ENCODE assay signal across 8 cellular contexts in genomic region chr6:41786451-41787218, GRCh38. TPM values are rescaled to one million over a fixed set of nuclear protein-coding genes. Genes with fewer than 3 reads are reported as not detected.
DNase-seq lines count a peak whose midpoint lies in the region; TF ChIP-seq lines count a peak whose summit lies in the region.

No MANE protein-coding gene starts in this region.

- H3K9me3 ChIP-seq in ovary (no peaks in the 10 kb centered on the region), thymus (ENCODE audit: control insufficient read depth) (no peaks in the 10 kb centered on the region)

- peak; percentile 13 for TF ChIP-seq POLR2A in ovary (IDR thresholded peaks at IDR 0.05)

- no peaks in the 10 kb centered on the region for H3K27me3 Mint-ChIP-seq in activated naive CD8-positive, alpha-beta T cell

- peaks cover 19% of the 10 kb centered on the region for H3K4me1 Mint-ChIP-seq in activated naive CD8-positive, alpha-beta T cell (ENCODE audit: low read depth)

- WGBS in ovary, 3 donors, result 0 to 2% (median 1%) methylated on average over 25 to 58 of the region's 58 CpGs
- under 1% methylated on average over 58 of the region's 58 CpGs for WGBS in thymus

- peak overlapping the region; percentile 94 for H3K27ac Mint-ChIP-seq in activated naive CD8-positive, alpha-beta T cell

- peak; percentile 79 to 89 (median 88) for TF ChIP-seq CTCF in ovary (IDR thresholded peaks at IDR 0.05)

- H3K36me3 Mint-ChIP-seq in activated naive CD8-positive, alpha-beta T cell, result peaks cover 6% of the 10 kb centered on the region

- no peaks in the 10 kb centered on the region for H3K27me3 ChIP-seq in ovary
- peaks cover under 1% of the 10 kb centered on the region for H3K27me3 ChIP-seq in thymus (ENCODE audit: control insufficient read depth, insufficient read depth)

- H3K27ac ChIP-seq in ovary, result peak overlapping the region; percentile 80 to 92
- peak overlapping the region; percentile 98 for H3K27ac ChIP-seq in thymus (ENCODE audit: low read depth)

- peak overlapping the region; percentile 98 for H3K4me3 Mint-ChIP-seq in activated naive CD8-positive, alpha-beta T cell

- H3K4me1 ChIP-seq in ovary (ENCODE audit: insufficient read depth) (peaks cover 5% of the 10 kb centered on the region), thymus (ENCODE audit: control insufficient read depth, insufficient read depth, low read length) (peaks cover 9% of the 10 kb centered on the region)

- no peak for TF ChIP-seq EP300 in ovary (IDR thresholded peaks at IDR 0.05)

- peak; percentile 85 for DNase-seq in G401 (ENCODE audit: low spot score)
- peak; percentile 64 for DNase-seq in H4 (ENCODE audit: low spot score)
- DNase-seq in M059J (ENCODE audit: low read depth), result peak; percentile 82
- DNase-seq in SKM-1 (lab: John Stamatoyannopoulos, UW; ENCODE audit: unreplicated experiment), result peak; percentile 66
- DNase-seq in head of caudate nucleus, result peak; percentile 65 to 96 (median 91)
- peak; percentile 86 to 94 (median 91) for DNase-seq in ovary

- intact Hi-C loops in head of caudate nucleus (cut with DNase I) (loop anchor here (1.0 to 10.0 kb wide), 3 partner anchors 135 to 428 kb away; partner anchors contain the start of genes BYSL, MED20 and MRPS10), ovary (cut with DNase I) (loop anchor here (2.0 to 10.0 kb wide), 6 partner anchors 136 to 1106 kb away; partner anchors contain the start of genes BYSL (in 2 of the 4) and MED20 (in 2 of the 4))

- no peaks in the 10 kb centered on the region for H3K9me3 Mint-ChIP-seq in activated naive CD8-positive, alpha-beta T cell (ENCODE audit: low read depth)

- in situ Hi-C loops in G401 (cut with HindIII; ENCODE audit: low sequenced_read_pairs), result loop anchor here (25.0 kb wide), 1 partner anchor 251 kb away; no protein-coding TSS in a partner anchor

- H3K4me3 ChIP-seq in ovary (peak overlapping the region; percentile 67), thymus (ENCODE audit: low read length) (peak overlapping the region; percentile 92)

- H3K36me3 ChIP-seq in ovary (no peaks in the 10 kb centered on the region), thymus (ENCODE audit: control insufficient read depth, insufficient read depth) (no peaks in the 10 kb centered on the region)

RNA-seq across cellular contexts. Expression of gene TOMM6, which starts 0.9 kb away (rescaled TPM):
- 199 and 283 TPM in 2 replicates for total RNA-seq in G401 (2014; rRNA removed; shearing (Covaris generic))
- total RNA-seq in H4 (2014; rRNA removed; shearing (Covaris generic)), result 222 and 348 TPM in 2 replicates
- total RNA-seq in M059J (2014; rRNA removed; shearing (Covaris generic)), result 157 and 167 TPM in 2 replicates
- 100 to 1,000 TPM; 105 to 167 (median 144) TPM for total RNA-seq in ovary
- polyA plus RNA-seq in ovary (100 to 1,000 TPM; 210 to 244 TPM), thymus (347 TPM)

RNA-seq across cellular contexts. Expression of gene PRICKLE4, which starts 6.1 kb away (rescaled TPM):
- total RNA-seq in G401 (2014; rRNA removed; shearing (Covaris generic)), result 7.7 TPM in 1 of 2 replicates, not detected in the other
- total RNA-seq in H4 (2014; rRNA removed; shearing (Covaris generic)), result not detected in 2 replicates
- total RNA-seq in M059J (2014; rRNA removed; shearing (Covaris generic)), result 0.12 and 0.30 TPM in 2 replicates
- total RNA-seq in ovary, result 1 to 10 TPM; 1.6 to 7.3 (median 3.7) TPM
- 1 to 10 TPM; 1.5 to 3.0 TPM for polyA plus RNA-seq in ovary
- polyA plus RNA-seq in thymus, result 1.4 TPM

RNA-seq across cellular contexts. Expression of gene FRS3, which starts 6.9 kb away (rescaled TPM):
- total RNA-seq in G401 (2014; rRNA removed; shearing (Covaris generic)), result 1.7 and 3.3 TPM in 2 replicates
- 0.66 and 1.1 TPM in 2 replicates for total RNA-seq in H4 (2014; rRNA removed; shearing (Covaris generic))
- total RNA-seq in M059J (2014; rRNA removed; shearing (Covaris generic)), result 0.34 and 2.4 TPM in 2 replicates
- total RNA-seq in ovary, result 1 to 10 TPM; 2.6 to 8.4 (median 6.2) TPM
- polyA plus RNA-seq in ovary (1 to 10 TPM in 1 of 2 donors, under 1 TPM in 1; 1.00 to 6.8 TPM), thymus (5.0 TPM)

RNA-seq across cellular contexts. Expression of gene PGC, which starts 39.4 kb away (rescaled TPM):
- not detected in 2 replicates for total RNA-seq in G401 (2014; rRNA removed; shearing (Covaris generic))
- not detected in 2 replicates for total RNA-seq in H4 (2014; rRNA removed; shearing (Covaris generic))
- total RNA-seq in M059J (2014; rRNA removed; shearing (Covaris generic)), result not detected in 2 replicates
- under 1 TPM in 2 of 7 donors, not detected in 5; 0.53 to 0.94 TPM for total RNA-seq in ovary
- under 1 TPM in 1 of 2 donors, not detected in 1; 0.81 TPM for polyA plus RNA-seq in ovary
- polyA plus RNA-seq in thymus, result 0.73 TPM

RNA-seq across cellular contexts. Expression of gene TFEB, which starts 51.2 kb away (rescaled TPM):
- total RNA-seq in G401 (2014; rRNA removed; shearing (Covaris generic)), result 6.7 and 9.8 TPM in 2 replicates
- total RNA-seq in H4 (2014; rRNA removed; shearing (Covaris generic)), result 1.6 and 9.2 TPM in 2 replicates
- total RNA-seq in M059J (2014; rRNA removed; shearing (Covaris generic)), result 6.1 and 7.2 TPM in 2 replicates
- total RNA-seq in ovary, result 10 to 100 TPM in 4 of 7 donors, 1 to 10 TPM in 3; 7.3 to 14.9 (median 10.3) TPM
- polyA plus RNA-seq in ovary (1 to 10 TPM; 2.8 to 6.9 TPM), thymus (22.8 TPM)

Comparison
In these comparisons a context has a peak if more than half of its experiments do, and no peak if none do; other contexts are left out.
1. Peak in every context shown above with its lines: DNase-seq, H3K4me3 ChIP-seq and H3K27ac ChIP-seq.